Comparison of ENCODE assay signal across 8 cellular contexts in genomic region chr16:57687363-57687762, GRCh38. TPM values are rescaled to one million over a fixed set of nuclear protein-coding genes. Genes with fewer than 3 reads are reported as not detected.
"Had no signal": no experiment of that assay in that cellular context is flagged by ENCODE, and none has a peak within 500 bp of the region (broad histone marks: within the 10 kb centered on the region; RNA-seq: fewer than 3 reads in every experiment).

No MANE protein-coding gene starts in this region.

RNA-seq across cellular contexts. Expression of gene DRC7, which starts 7.2 kb away (rescaled TPM):
- total RNA-seq: mesothelial cell of epicardium, myocyte, osteocyte, sciatic nerve, stomach, thoracic aorta, transverse colon had no signal
- polyA plus RNA-seq: stomach had no signal

RNA-seq across cellular contexts. Expression of gene ADGRG3, which starts 19.3 kb away (rescaled TPM):
- total RNA-seq: mesothelial cell of epicardium, myocyte, osteocyte, pulmonary artery endothelial cell had no signal
